16 cellular contexts compared by ENCODE assay signal in the genomic region with DNA sequence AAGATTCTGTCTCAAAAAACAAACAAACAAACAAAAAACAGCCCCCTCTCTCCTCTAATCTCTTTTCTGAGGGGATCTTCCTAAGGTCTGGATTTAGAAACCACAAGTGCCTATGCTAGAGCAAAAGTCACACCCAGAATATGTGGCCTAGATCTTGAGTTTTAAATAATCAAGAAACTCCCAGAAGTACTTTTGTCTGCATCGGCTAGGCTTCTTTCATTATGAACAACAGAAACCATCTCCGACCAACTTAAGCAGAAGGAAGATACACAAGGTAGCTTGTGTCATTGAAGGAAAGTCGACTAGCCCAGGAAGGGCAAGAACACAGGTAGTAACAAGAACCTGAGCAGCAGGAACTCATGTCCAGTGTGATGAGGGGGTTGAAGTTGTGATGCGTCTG.
"Had no signal": no experiment of that assay in that cellular context is flagged by ENCODE, and none has a peak within 500 bp of the region (broad histone marks: within the 10 kb centered on the region; RNA-seq: fewer than 3 reads in every experiment).

No MANE protein-coding gene starts in this region.

- H3K36me3 ChIP-seq: colonic mucosa, esophagus muscularis mucosa, left lung, pancreas, sigmoid colon, spleen had no signal

- H3K27ac Mint-ChIP-seq: activated CD8-positive, alpha-beta T cell treated with anti-CD3 and anti-CD28 coated beads, Interleukin-2, amount 10 ng/mL, durations not matched to agents 7 days and 5 days; activated naive CD8-positive, alpha-beta T cell treated with anti-CD3 and anti-CD28 coated beads for 36 hours; naive thymus-derived CD8-positive, alpha-beta T cell; WTC11 had no signal

- FAIRE-seq: pancreas had no signal

- H3K9me3 Mint-ChIP-seq: activated naive CD8-positive, alpha-beta T cell treated with anti-CD3 and anti-CD28 coated beads for 36 hours; naive thymus-derived CD8-positive, alpha-beta T cell; WTC11 had no signal

- DNase-seq: activated CD4-positive, alpha-beta T cell treated with anti-CD3 and anti-CD28 coated beads for 48 hours; activated CD8-positive, alpha-beta memory T cell treated with anti-CD3 and anti-CD28 coated beads, Interleukin-2, amount 50 U/mL, for 4 hours; activated CD8-positive, alpha-beta T cell treated with anti-CD3 and anti-CD28 coated beads, Interleukin-2, amount 10 ng/mL, durations not matched to agents 7 days and 5 days; activated naive CD8-positive, alpha-beta T cell treated with anti-CD3 and anti-CD28 coated beads for 36 hours; amygdala; body of pancreas; caudate nucleus; colonic mucosa; islet precursor cell; left lung; naive thymus-derived CD8-positive, alpha-beta T cell; pancreas; sigmoid colon; spleen had no signal

- ATAC-seq: activated CD8-positive, alpha-beta T cell treated with anti-CD3 and anti-CD28 coated beads, Interleukin-2, amount 10 ng/mL, durations not matched to agents 7 days and 5 days; body of pancreas; left lung; naive thymus-derived CD8-positive, alpha-beta T cell; pancreas; WTC11 had no signal

- H3K4me1 Mint-ChIP-seq: naive thymus-derived CD8-positive, alpha-beta T cell had no signal

- H3K4me3 ChIP-seq: body of pancreas, colonic mucosa, esophagus muscularis mucosa, left lung, pancreas, sigmoid colon, spleen had no signal

- H3K27me3 ChIP-seq: body of pancreas, pancreas had no signal

- H3K27ac ChIP-seq: body of pancreas, colonic mucosa, esophagus muscularis mucosa, left lung, pancreas, sigmoid colon, spleen had no signal

- H3K9me3 ChIP-seq: body of pancreas, colonic mucosa, esophagus muscularis mucosa, left lung, pancreas, sigmoid colon, spleen had no signal

- H3K36me3 Mint-ChIP-seq: activated naive CD8-positive, alpha-beta T cell treated with anti-CD3 and anti-CD28 coated beads for 36 hours; naive thymus-derived CD8-positive, alpha-beta T cell; WTC11 had no signal

- H3K4me3 Mint-ChIP-seq: activated CD8-positive, alpha-beta T cell treated with anti-CD3 and anti-CD28 coated beads, Interleukin-2, amount 10 ng/mL, durations not matched to agents 7 days and 5 days; activated naive CD8-positive, alpha-beta T cell treated with anti-CD3 and anti-CD28 coated beads for 36 hours; naive thymus-derived CD8-positive, alpha-beta T cell; WTC11 had no signal

- H3K4me1 ChIP-seq: body of pancreas, colonic mucosa, esophagus muscularis mucosa, left lung, pancreas, sigmoid colon, spleen had no signal
